1 cellular context compared by ENCODE assay signal in the genomic region with DNA sequence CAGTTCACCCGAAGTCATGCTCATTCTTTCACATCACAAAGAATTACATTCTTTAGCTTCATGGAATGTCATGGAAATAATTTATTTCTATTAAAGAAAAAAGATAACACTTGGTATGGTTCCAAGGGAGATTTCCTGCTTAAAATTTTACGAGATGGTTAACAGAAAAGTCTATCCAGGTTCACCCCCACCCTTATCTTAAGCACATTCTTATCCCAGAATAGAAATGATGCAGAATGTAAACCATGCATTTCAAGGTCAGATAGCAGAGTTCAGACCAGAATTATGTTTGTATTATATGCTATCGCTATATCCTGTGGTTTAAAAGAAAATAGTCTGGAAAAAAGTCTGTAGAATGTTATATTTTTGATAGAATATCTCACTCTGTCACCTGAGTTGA.
TF ChIP-seq lines count a peak whose summit lies in the region.

No MANE protein-coding gene starts in this region.

TF ChIP-seq in IMR-90, 13 proteins besides CTCF, POLR2A, EP300 and RAD21 (continued from another document):
- TF ChIP-seq, protein P1, sequence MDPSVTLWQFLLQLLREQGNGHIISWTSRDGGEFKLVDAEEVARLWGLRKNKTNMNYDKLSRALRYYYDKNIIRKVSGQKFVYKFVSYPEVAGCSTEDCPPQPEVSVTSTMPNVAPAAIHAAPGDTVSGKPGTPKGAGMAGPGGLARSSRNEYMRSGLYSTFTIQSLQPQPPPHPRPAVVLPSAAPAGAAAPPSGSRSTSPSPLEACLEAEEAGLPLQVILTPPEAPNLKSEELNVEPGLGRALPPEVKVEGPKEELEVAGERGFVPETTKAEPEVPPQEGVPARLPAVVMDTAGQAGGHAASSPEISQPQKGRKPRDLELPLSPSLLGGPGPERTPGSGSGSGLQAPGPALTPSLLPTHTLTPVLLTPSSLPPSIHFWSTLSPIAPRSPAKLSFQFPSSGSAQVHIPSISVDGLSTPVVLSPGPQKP (IDR thresholded peaks at IDR 0.05; ENCODE audit: borderline replicate concordance, low read depth, low read length): no peak
- no peak for TF ChIP-seq NFE2L2 (IDR thresholded peaks at IDR 0.05; ENCODE audit: low read depth, low read length)
- no peak for TF ChIP-seq CHD1 (IDR thresholded peaks at IDR 0.05; ENCODE audit: low read depth, low read length)
- TF ChIP-seq, protein P2, sequence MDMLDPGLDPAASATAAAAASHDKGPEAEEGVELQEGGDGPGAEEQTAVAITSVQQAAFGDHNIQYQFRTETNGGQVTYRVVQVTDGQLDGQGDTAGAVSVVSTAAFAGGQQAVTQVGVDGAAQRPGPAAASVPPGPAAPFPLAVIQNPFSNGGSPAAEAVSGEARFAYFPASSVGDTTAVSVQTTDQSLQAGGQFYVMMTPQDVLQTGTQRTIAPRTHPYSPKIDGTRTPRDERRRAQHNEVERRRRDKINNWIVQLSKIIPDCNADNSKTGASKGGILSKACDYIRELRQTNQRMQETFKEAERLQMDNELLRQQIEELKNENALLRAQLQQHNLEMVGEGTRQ (IDR thresholded peaks at IDR 0.05; ENCODE audit: low read depth, low read length): no peak
- TF ChIP-seq MAZ (IDR thresholded peaks at IDR 0.05; ENCODE audit: borderline replicate concordance, low read depth, low read length): no peak
- TF ChIP-seq MXI1 (IDR thresholded peaks at IDR 0.05; ENCODE audit: borderline replicate concordance, low read depth, low read length): no peak
- no peak for TF ChIP-seq MAFK (IDR thresholded peaks at IDR 0.05; ENCODE audit: low read depth, low read length)
- TF ChIP-seq SMC3 (IDR thresholded peaks at IDR 0.05; ENCODE audit: low read depth, low read length): no peak
- no peak for TF ChIP-seq FOS (IDR thresholded peaks at IDR 0.05; ENCODE audit: low read depth, low read length)
- TF ChIP-seq RFX5 (IDR thresholded peaks at IDR 0.05; ENCODE audit: low read depth, low read length): no peak
TF ChIP-seq in IMR-90: peak in this region for 0.
